17 cellular contexts compared by ENCODE assay signal in the genomic region with DNA sequence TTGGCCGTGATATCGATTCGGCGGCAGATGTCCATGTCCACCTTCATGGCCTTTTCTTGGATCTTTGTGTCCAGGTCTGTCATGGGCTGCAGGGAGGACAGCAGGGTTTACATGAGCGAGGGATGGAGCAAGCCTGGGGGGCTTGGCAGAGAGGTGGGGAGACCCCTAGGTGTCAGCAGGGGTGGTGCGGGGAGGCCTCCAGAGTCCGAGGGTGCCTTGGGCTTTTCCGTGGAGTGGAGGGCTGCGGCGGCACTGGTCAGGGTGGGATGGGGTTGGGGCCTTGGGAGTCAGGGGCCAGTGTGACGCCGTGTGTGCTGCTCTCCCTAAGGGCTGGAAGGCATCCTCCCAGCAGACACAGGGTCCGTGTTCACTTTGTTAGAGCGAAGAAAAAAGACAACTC. TPM values are rescaled to one million over a fixed set of nuclear protein-coding genes. Genes with fewer than 3 reads are reported as not detected.
"Had no signal": no experiment of that assay in that cellular context is flagged by ENCODE, and none has a peak within 500 bp of the region (broad histone marks: within the 10 kb centered on the region; RNA-seq: fewer than 3 reads in every experiment).

No MANE protein-coding gene starts in this region.

- H3K36me3 ChIP-seq: cardiac muscle cell, colonic mucosa, gastrocnemius medialis had no signal

- H3K27ac ChIP-seq: cardiac muscle cell, colonic mucosa, gastrocnemius medialis, tibial artery had no signal

- FAIRE-seq: small intestine had no signal

- ATAC-seq: gastrocnemius medialis, left ventricle myocardium superior, right cardiac atrium had no signal

- DNase-seq: activated CD4-positive, alpha-beta T cell treated with anti-CD3 and anti-CD28 coated beads, Interleukin-2, amount 50 U/mL, for 1 hour; activated CD4-positive, CD25-positive, alpha-beta regulatory T cell; activated effector memory CD4-positive, alpha-beta T cell treated with anti-CD3 and anti-CD28 coated beads, Interleukin-2, amount 50 U/mL, for 16 hours; colonic mucosa; gastrocnemius medialis; left ventricle myocardium superior; nucleus accumbens; small intestine; tibial artery had no signal

- H3K9me3 ChIP-seq: colonic mucosa, gastrocnemius medialis, tibial artery had no signal

- H3K4me3 ChIP-seq: cardiac muscle cell, colonic mucosa, gastrocnemius medialis, tibial artery had no signal

- H3K27me3 ChIP-seq: cardiac muscle cell, colonic mucosa, gastrocnemius medialis, tibial artery had no signal

RNA-seq across cellular contexts. Expression of gene TAS1R2, which starts 59.0 kb away (rescaled TPM):
- total RNA-seq: activated CD8-positive, alpha-beta memory T cell treated with anti-CD3 and anti-CD28 coated beads for 36 hours; cardiac muscle cell; colonic mucosa; fibroblast of lung; gastrocnemius medialis; kidney epithelial cell; left ventricle myocardium superior; mesenteric fat pad; posterior vena cava; right cardiac atrium; T-helper 1 cell treated with Interleukin-12 subunit alpha and Interleukin-12 subunit beta and Interleukin-4 antibody, amounts not matched to agents 30 ng/mL and 1 ng/mL, for 36 hours had no signal
- polyA plus RNA-seq: cardiac muscle cell, fibroblast of lung, right cardiac atrium, small intestine had no signal
